In genomic region chr1:145972580-145972979, GRCh38 we compare ENCODE assay signal across 1 cellular context.
TF ChIP-seq lines count a peak whose summit lies in the region.

No MANE protein-coding gene starts in this region.

TF ChIP-seq in HepG2, 621 proteins besides CTCF, POLR2A, EP300 and RAD21 (continues in another document):
- TF ChIP-seq ZNF33A (CRISPR knock-in tag; IDR thresholded peaks at IDR 0.05; ENCODE audit: borderline replicate concordance) = no peak
- peak; percentile 44; the same call in 1 of the 2 replicates for TF ChIP-seq HIC2 (CRISPR knock-in tag; IDR thresholded peaks at IDR 0.05; ENCODE audit: low read depth)
- no peak for TF ChIP-seq YY1 (IDR thresholded peaks at IDR 0.05; ENCODE audit: insufficient read depth, insufficient replicate concordance, low read depth, low read length)
- TF ChIP-seq ZNF609 (CRISPR knock-in tag; IDR thresholded peaks at IDR 0.05; ENCODE audit: borderline replicate concordance) = peak; percentile 52; the same call in 1 of the 2 replicates
- TF ChIP-seq HNF4A (CRISPR knock-in tag; IDR thresholded peaks at IDR 0.05) = peak; percentile 79
- TF ChIP-seq ZNF350 (CRISPR knock-in tag; IDR thresholded peaks at IDR 0.05; ENCODE audit: borderline replicate concordance, low read depth) = no peak
- 0 out of 2 replicates have a peak, but pooled peaks have one; percentile 41 for TF ChIP-seq HMG20B (CRISPR knock-in tag; conservative IDR thresholded peaks at IDR 0.05)
- peak; percentile 27; the same call in 1 of the 2 replicates for TF ChIP-seq HOXA3 (CRISPR knock-in tag; IDR thresholded peaks at IDR 0.05)
- TF ChIP-seq RCOR2 (CRISPR knock-in tag; IDR thresholded peaks at IDR 0.05) = peak; percentile 53; the same call in 1 of the 2 replicates
- TF ChIP-seq IRX3 (CRISPR knock-in tag; IDR thresholded peaks at IDR 0.05; ENCODE audit: borderline replicate concordance, low read depth) = no peak
- TF ChIP-seq NCOA1 (CRISPR knock-in tag; IDR thresholded peaks at IDR 0.05) = no peak
- TF ChIP-seq ARHGAP35 (CRISPR knock-in tag; IDR thresholded peaks at IDR 0.05; ENCODE audit: borderline replicate concordance) = no peak
- TF ChIP-seq ADNP (CRISPR knock-in tag; IDR thresholded peaks at IDR 0.05) = no peak
- TF ChIP-seq SP2 (CRISPR knock-in tag; IDR thresholded peaks at IDR 0.05) = no peak
- 0 out of 2 replicates have a peak, but pooled peaks have one; percentile 60 for TF ChIP-seq DPF2 (CRISPR knock-in tag; IDR thresholded peaks at IDR 0.05; ENCODE audit: borderline replicate concordance, low read depth)
- no peak for TF ChIP-seq LCORL (IDR thresholded peaks at IDR 0.05)
- peak; percentile 52; the same call in 1 of the 2 replicates for TF ChIP-seq LCORL (CRISPR knock-in tag; IDR thresholded peaks at IDR 0.05)
- TF ChIP-seq HDAC1 (CRISPR knock-in tag; IDR thresholded peaks at IDR 0.05) = peak; percentile 62; the same call in 1 of the 2 replicates
- no peak for TF ChIP-seq ZNF280B (CRISPR knock-in tag; IDR thresholded peaks at IDR 0.05; ENCODE audit: borderline replicate concordance)
- peak; percentile 24; the same call in 1 of the 2 replicates for TF ChIP-seq ERF (CRISPR knock-in tag; IDR thresholded peaks at IDR 0.05)
- TF ChIP-seq PPARG (CRISPR knock-in tag; conservative IDR thresholded peaks at IDR 0.05) = 0 out of 2 replicates have a peak, but pooled peaks have one; percentile 27
- TF ChIP-seq ZNF512 (CRISPR knock-in tag; IDR thresholded peaks at IDR 0.05) = no peak
- peak; percentile 36; the same call in 1 of the 2 replicates for TF ChIP-seq KDM6A (CRISPR knock-in tag; IDR thresholded peaks at IDR 0.05; ENCODE audit: low read depth)
- TF ChIP-seq ZFAT (CRISPR knock-in tag; conservative IDR thresholded peaks at IDR 0.05) = no peak
- peak; percentile 70 for TF ChIP-seq ARID5B (CRISPR knock-in tag; IDR thresholded peaks at IDR 0.05)
- peak; percentile 54 for TF ChIP-seq TEAD3 (CRISPR knock-in tag; optimal IDR thresholded peaks at IDR 0.05; ENCODE audit: borderline replicate concordance)
- TF ChIP-seq ZMYM3 (CRISPR knock-in tag; IDR thresholded peaks at IDR 0.05) = peak; percentile 15; the same call in 1 of the 2 replicates
- TF ChIP-seq NCOA5 (CRISPR knock-in tag; IDR thresholded peaks at IDR 0.05) = no peak
- peak in 1 of 2 experiments; percentile 53; a peak in 1 of 4 replicates for TF ChIP-seq KLF16 (CRISPR knock-in tag; IDR thresholded peaks at IDR 0.05)
- TF ChIP-seq HNRNPUL1 (IDR thresholded peaks at IDR 0.05; ENCODE audit: low read depth, low read length) = no peak
- peak; percentile 66 for TF ChIP-seq HDAC2 (CRISPR knock-in tag; IDR thresholded peaks at IDR 0.05)
- peak; percentile 33; the same call in 1 of the 2 replicates for TF ChIP-seq HNF4G (IDR thresholded peaks at IDR 0.05; ENCODE audit: borderline replicate concordance, low read depth, low read length)
- no peak for TF ChIP-seq HNF4G (CRISPR knock-in tag; IDR thresholded peaks at IDR 0.05; ENCODE audit: borderline replicate concordance, low read depth)
- TF ChIP-seq SP4 (CRISPR knock-in tag; IDR thresholded peaks at IDR 0.05) = no peak
- TF ChIP-seq MIER3 (CRISPR knock-in tag; IDR thresholded peaks at IDR 0.05; ENCODE audit: borderline replicate concordance) = peak; percentile 50; the same call in 1 of the 2 replicates
- 0 out of 2 replicates have a peak, but pooled peaks have one; percentile 9 for TF ChIP-seq FOXK2 (IDR thresholded peaks at IDR 0.05)
- no peak for TF ChIP-seq ZNF230 (CRISPR knock-in tag; IDR thresholded peaks at IDR 0.05)
- TF ChIP-seq KAT8 (CRISPR knock-in tag; IDR thresholded peaks at IDR 0.05) = no peak
- peak; percentile 56; the same call in 1 of the 2 replicates for TF ChIP-seq ZSCAN9 (CRISPR knock-in tag; IDR thresholded peaks at IDR 0.05; ENCODE audit: borderline replicate concordance)
- no peak for TF ChIP-seq SMARCE1 (IDR thresholded peaks at IDR 0.05; ENCODE audit: borderline replicate concordance)
- TF ChIP-seq ZBTB33 (CRISPR knock-in tag; IDR thresholded peaks at IDR 0.05) = no peak
- peak; percentile 40; the same call in 1 of the 2 replicates for TF ChIP-seq MED1 (CRISPR knock-in tag; IDR thresholded peaks at IDR 0.05)
- peak; percentile 31; the same call in 1 of the 2 replicates for TF ChIP-seq ZNF331 (CRISPR knock-in tag; IDR thresholded peaks at IDR 0.05)
- peak; percentile 30; the same call in 1 of the 2 replicates for TF ChIP-seq FOXP1 (IDR thresholded peaks at IDR 0.05)
- TF ChIP-seq FOXP1 (CRISPR knock-in tag; IDR thresholded peaks at IDR 0.05) = peak; percentile 63
- peak; percentile 91 for TF ChIP-seq GATAD2A (CRISPR knock-in tag; IDR thresholded peaks at IDR 0.05)
- TF ChIP-seq ZBTB20 (CRISPR knock-in tag; IDR thresholded peaks at IDR 0.05; ENCODE audit: borderline replicate concordance, low read depth) = no peak
- TF ChIP-seq SOX5 (CRISPR knock-in tag; IDR thresholded peaks at IDR 0.05; ENCODE audit: borderline replicate concordance) = peak; percentile 43; the same call in 1 of the 2 replicates
- TF ChIP-seq CREB1 (IDR thresholded peaks at IDR 0.05) = no peak
- TF ChIP-seq CREB1 (CRISPR knock-in tag; IDR thresholded peaks at IDR 0.05) = peak; percentile 25; the same call in 1 of the 2 replicates
- TF ChIP-seq ZNF879 (CRISPR knock-in tag; IDR thresholded peaks at IDR 0.05) = no peak
- TF ChIP-seq PATZ1 (CRISPR knock-in tag; IDR thresholded peaks at IDR 0.05) = peak; percentile 45; the same call in 1 of the 2 replicates
